In genomic region chr3:64022451-64023186, GRCh38 we compare ENCODE assay signal across 8 cellular contexts. TPM values are rescaled to one million over a fixed set of nuclear protein-coding genes. Genes with fewer than 3 reads are reported as not detected.
DNase-seq lines count a peak whose midpoint lies in the region; ATAC-seq and TF ChIP-seq lines count a peak whose summit lies in the region.

No MANE protein-coding gene starts in this region.

- H3K27me3 ChIP-seq in BJ (ENCODE audit: control insufficient read depth, insufficient read depth, low read length): peaks cover 3% of the 10 kb centered on the region; the same call in 1 of the 2 replicates
- H3K27me3 ChIP-seq in GM23338 (ENCODE audit: insufficient read depth): no peaks in the 10 kb centered on the region

- no peaks in the 10 kb centered on the region for H3K9me2 ChIP-seq in GM23338 (ENCODE audit: insufficient read depth)

- H3K4me1 ChIP-seq in GM23338 (ENCODE audit: insufficient read depth): peaks cover 3% of the 10 kb centered on the region; the same call in 1 of the 2 replicates

- H3K4me3 Mint-ChIP-seq in GM23338: peak overlapping the region; percentile 93
- peak overlapping the region; percentile 93 for H3K4me3 Mint-ChIP-seq in nephron progenitor cell

- DNase-seq in BJ (ENCODE audit: low read depth) (no peak), GM23338 (ENCODE audit: low spot score) (no peak), UCSD-AML1 (lab: John Stamatoyannopoulos, UW; ENCODE audit: unreplicated experiment) (peak; percentile 30), epithelial cell of prostate (ENCODE audit: low read depth, low spot score) (no peak), nephron progenitor cell (no peak), NCI-H2196 (lab: John Stamatoyannopoulos, UW; ENCODE audit: unreplicated experiment) (no peak), medulla oblongata (ENCODE audit: extremely low spot score) (no peak)

- H3K4me1 Mint-ChIP-seq in GM23338 (peaks cover 10% of the 10 kb centered on the region), nephron progenitor cell (peaks cover 30% of the 10 kb centered on the region)

- peaks cover 40% of the 10 kb centered on the region for H3K36me3 Mint-ChIP-seq in GM23338 (ENCODE audit: low read depth)
- H3K36me3 Mint-ChIP-seq in nephron progenitor cell (ENCODE audit: low read depth): peaks cover 28% of the 10 kb centered on the region

- H3K27ac Mint-ChIP-seq in GM23338: peak overlapping the region; percentile 77; the same call in 1 of the 2 replicates
- H3K27ac Mint-ChIP-seq in nephron progenitor cell: peak overlapping the region; percentile 84

- peaks cover 33% of the 10 kb centered on the region for H3K79me2 ChIP-seq in GM23338 (replicated peaks; ENCODE audit: insufficient read depth)

- peak overlapping the region; percentile 95 for H3K4me2 ChIP-seq in GM23338

- H3K27me3 Mint-ChIP-seq in GM23338 (ENCODE audit: insufficient read depth, low read depth, poor library complexity): peaks cover 2% of the 10 kb centered on the region
- H3K27me3 Mint-ChIP-seq in nephron progenitor cell (ENCODE audit: low read depth, poor library complexity): no peaks in the 10 kb centered on the region

- POLR2A ChIA-PET in BJ (lab: Charles Lee): no interaction called here

- CTCF ChIA-PET in BJ (lab: Yijun Ruan, JAX): interaction anchor here (0.9 to 12.5 kb wide), 13 partner anchors 7 to 674 kb away, joined by 3 to 123 read pairs (median 5); no protein-coding TSS in a partner anchor

- no peaks in the 10 kb centered on the region for H3K36me3 ChIP-seq in BJ (ENCODE audit: control insufficient read depth, insufficient read depth, low read length)
- peaks cover 30% of the 10 kb centered on the region for H3K36me3 ChIP-seq in GM23338 (ENCODE audit: insufficient read depth)

- H3K27ac ChIP-seq in GM23338 (ENCODE audit: low read depth) (peak overlapping the region; percentile 93), epithelial cell of prostate (peak overlapping the region; percentile 57)

- H3F3A ChIP-seq in GM23338 (replicated peaks; ENCODE audit: low read depth): no peaks in the 10 kb centered on the region

- H4K20me1 ChIP-seq in GM23338 (replicated peaks; ENCODE audit: insufficient read depth): peaks cover 3% of the 10 kb centered on the region; the same call in 1 of the 2 replicates

- H3K4me3 ChIP-seq in BJ (ENCODE audit: low read depth, low read length) (peak overlapping the region; percentile 94), GM23338 (peak overlapping the region; percentile 95)

- peak overlapping the region; percentile 90; the same call in 1 of the 2 replicates for H2AFZ ChIP-seq in GM23338

- H3K9me3 Mint-ChIP-seq in GM23338 (no peaks in the 10 kb centered on the region), nephron progenitor cell (no peaks in the 10 kb centered on the region)

- ATAC-seq in GM23338 (no peak), HG03378 (IDR thresholded peaks at IDR 0.05; ENCODE audit: unreplicated experiment) (no peak)

- no peak for TF ChIP-seq CTCF in BJ (IDR thresholded peaks at IDR 0.05; ENCODE audit: insufficient read depth, low read depth, low read length)
- TF ChIP-seq CTCF in GM23338 (conservative IDR thresholded peaks at IDR 0.05; ENCODE audit: low read depth in 2 of 2): no peak
- TF ChIP-seq CTCF in nephron progenitor cell (IDR thresholded peaks at IDR 0.05): no peak

TF ChIP-seq in GM23338, 12 proteins besides CTCF, POLR2A, EP300 and RAD21:
- TF ChIP-seq POLR2AphosphoS5 (IDR thresholded peaks at IDR 0.05; ENCODE audit: low read depth) (no peak), EZH2 (IDR thresholded peaks at IDR 0.05; ENCODE audit: low read depth, unreplicated experiment) (no peak), ETS1 (IDR thresholded peaks at IDR 0.05) (no peak), EZH2phosphoT487 (IDR thresholded peaks at IDR 0.05; ENCODE audit: unreplicated experiment) (no peak), ZNF462 (CRISPR knock-in tag; IDR thresholded peaks at IDR 0.05) (no peak)
TF ChIP-seq in GM23338: peak in this region for 0.

RNA-seq across cellular contexts. Expression of gene PSMD6, which starts 0.7 kb away (rescaled TPM):
- polyA plus RNA-seq in BJ (2011; rRNA removed) (47.8 and 54.5 TPM in 2 replicates), GM23338 (2016; fragmentation: Nextera tagmentation; extraction: Ambion mirVana) (195 and 205 TPM in 2 replicates)
- 16.9 and 19.7 TPM in 2 replicates for polyA minus RNA-seq in BJ (2011; rRNA and poly(A)+ RNA removed)
- total RNA-seq in GM23338 (2014; rRNA removed; shearing (Covaris generic)): 98.1 and 108 TPM in 2 replicates
